In genomic region chr7:23895666-23896096, GRCh38 we compare ENCODE assay signal across 14 cellular contexts.
DNase-seq lines count a peak whose midpoint lies in the region; ATAC-seq, FAIRE-seq and TF ChIP-seq lines count a peak whose summit lies in the region.
"Had no signal": no experiment of that assay in that cellular context is flagged by ENCODE, and none has a peak within 500 bp of the region (broad histone marks: within the 10 kb centered on the region; RNA-seq: fewer than 3 reads in every experiment).

No MANE protein-coding gene starts in this region.

- no peaks in the 10 kb centered on the region for H3K9me3 ChIP-seq in DND-41 (ENCODE audit: insufficient read depth, low read length, severe bottlenecking)
- H3K9me3 ChIP-seq in K562 (replicated peaks; ENCODE audit: control insufficient read depth, insufficient read depth, low read depth, low read length): no peaks in the 10 kb centered on the region
- no peaks in the 10 kb centered on the region for H3K9me3 ChIP-seq in osteoblast (ENCODE audit: low read depth, low read length)
- H3K9me3 ChIP-seq: pancreas had no signal

- DNase-seq in DND-41 (peak; percentile 5), NCI-H226 (peak; percentile 71), K562 (ENCODE audit: extremely low read depth in 1 of 4, low spot score in 3 of 4) (no peak), osteoblast (ENCODE audit: insufficient read length, low spot score, missing footprints) (peak; percentile 43), dedifferentiated amniotic fluid mesenchymal stem cell (ENCODE audit: extremely low spot score) (no peak), C1 segment of cervical spinal cord (lab: John Stamatoyannopoulos, UW) (no peak)
- DNase-seq: activated naive CD4-positive, alpha-beta T cell treated with anti-CD3 and anti-CD28 coated beads, Interleukin-2, amount 10 ng/mL, durations not matched to agents 7 days and 5 days; dermis blood vessel endothelial cell; NCI-H2029 treated with DMSO at 0.1 percent for 48 hours; pancreas; stimulated activated CD4-positive, alpha-beta T cell treated with anti-CD3 and anti-CD28 coated beads, Interleukin-2, amount 100 ng/mL, for 48 hours; T-cell had no signal

- H3K9ac ChIP-seq in DND-41 (ENCODE audit: low read depth, low read length) (no peak overlapping the region), K562 (ENCODE audit: insufficient read depth in 1 of 2, low read depth in 2 of 2, low read length in 2 of 2) (no peak overlapping the region)

- in situ Hi-C loops in K562 (cut with MboI): no loop called here

- FAIRE-seq in K562 (lab: Jason Lieb, UNC): no peak
- FAIRE-seq: HepG2, pancreas had no signal

- TF ChIP-seq EP300 in K562 (IDR thresholded peaks at IDR 0.05; ENCODE audit: low read length): no peak

- TF ChIP-seq RAD21 in K562 (CRISPR knock-in tag; conservative IDR thresholded peaks at IDR 0.05 in 1 of 2, IDR thresholded peaks at IDR 0.05 in 1 of 2): no peak

- BruUV-seq in K562 (replicated peaks; lab: Mats Ljungman, UMichigan): no TSS peak

- no peak overlapping the region for H3K4me3 ChIP-seq in DND-41 (ENCODE audit: low read depth in 1 of 2, low read length in 2 of 2)
- H3K4me3 ChIP-seq in K562: no peak overlapping the region
- no peak overlapping the region for H3K4me3 ChIP-seq in osteoblast (ENCODE audit: insufficient read depth, low read length)
- H3K4me3 ChIP-seq: pancreas had no signal

- intact Hi-C loops in K562 (cut with micrococcal nuclease): no loop called here

- H2AFZ ChIP-seq in DND-41 (ENCODE audit: low read depth, low read length) (no peak overlapping the region), K562 (ENCODE audit: low read depth, low read length) (no peak overlapping the region), osteoblast (ENCODE audit: low read length) (peak overlapping the region; percentile 29)

- H3K27me3 ChIP-seq in DND-41 (ENCODE audit: insufficient read depth, low read length, poor library complexity): peaks cover 18% of the 10 kb centered on the region
- H3K27me3 ChIP-seq in K562 (ENCODE audit: control insufficient read depth in 2 of 2, insufficient read depth in 2 of 2, low read length in 2 of 2): peaks cover 7 to 16% of the 10 kb centered on the region in 2 experiments; a peak in 2 of 5 replicates
- no peaks in the 10 kb centered on the region for H3K27me3 ChIP-seq in osteoblast (ENCODE audit: insufficient read depth, low read length)
- H3K27me3 ChIP-seq: pancreas had no signal

- CTCF ChIA-PET in K562 (lab: Yijun Ruan, JAX; ENCODE audit: low intra/inter-chr PET ratio): no interaction called here

- no peak for TF ChIP-seq POLR2A in K562 (conservative IDR thresholded peaks at IDR 0.05)

- H3K4me1 ChIP-seq in DND-41 (ENCODE audit: insufficient read depth, low read length) (peaks cover 22% of the 10 kb centered on the region), K562 (replicated peaks in 1 of 2; ENCODE audit: control insufficient read depth in 2 of 2, insufficient read depth in 2 of 2, low read length in 2 of 2) (no peaks in the 10 kb centered on the region; a peak in 1 of 5 replicates), osteoblast (ENCODE audit: insufficient read depth, low read length) (peaks cover 27% of the 10 kb centered on the region)
- H3K4me1 ChIP-seq: pancreas had no signal

- H3K79me2 ChIP-seq in DND-41 (ENCODE audit: insufficient read depth, low read length): no peaks in the 10 kb centered on the region
- H3K79me2 ChIP-seq in K562 (ENCODE audit: control insufficient read depth, insufficient read depth, low read length): no peaks in the 10 kb centered on the region
- no peaks in the 10 kb centered on the region for H3K79me2 ChIP-seq in osteoblast (ENCODE audit: insufficient read depth, low read length)

- H3K4me2 ChIP-seq in DND-41 (ENCODE audit: insufficient read depth, low read length): peak overlapping the region; percentile 43; the same call in 1 of the 2 replicates
- H3K4me2 ChIP-seq in K562 (ENCODE audit: insufficient read depth, low read length): no peak overlapping the region
- H3K4me2 ChIP-seq in osteoblast (ENCODE audit: insufficient read depth, low read length): no peak overlapping the region

- no peaks in the 10 kb centered on the region for H3K9me1 ChIP-seq in K562 (ENCODE audit: control insufficient read depth, insufficient read depth, low read length)

- ATAC-seq in DND-41 (ENCODE audit: insufficient read depth, low read depth) (no peak), K562 (no peak), HG02678 (IDR thresholded peaks at IDR 0.05; ENCODE audit: unreplicated experiment) (no peak)
- ATAC-seq: HepG2, pancreas, T-cell had no signal

- POLR2A ChIA-PET in K562 (lab: Yijun Ruan, JAX): no interaction called here

- no peaks in the 10 kb centered on the region for H4K20me1 ChIP-seq in DND-41 (ENCODE audit: insufficient read depth, low read length)
- no peaks in the 10 kb centered on the region for H4K20me1 ChIP-seq in K562 (replicated peaks; ENCODE audit: control insufficient read depth, insufficient read depth, low read length)
- no peaks in the 10 kb centered on the region for H4K20me1 ChIP-seq in osteoblast (ENCODE audit: insufficient read depth, low read length)

- TF ChIP-seq CTCF in DND-41 (IDR thresholded peaks at IDR 0.05; ENCODE audit: borderline replicate concordance, extremely low read depth, low read length, poor library complexity, severe bottlenecking) (no peak), K562 (IDR thresholded peaks at IDR 0.05 in 2 of 3, conservative IDR thresholded peaks at IDR 0.05 in 1 of 3; ENCODE audit: insufficient read depth in 2 of 3, low read depth in 1 of 3, low read length in 3 of 3) (no peak), osteoblast (IDR thresholded peaks at IDR 0.05; ENCODE audit: extremely low read depth, low read depth, low read length) (no peak)

- 0% methylated on average over 6 of the region's 6 CpGs for WGBS in K562 (ENCODE audit: insufficient coverage, low coverage, missing lambda C conversion rate)

- H3K27ac ChIP-seq in DND-41 (ENCODE audit: low read length) (no peak overlapping the region), K562 (ENCODE audit: extremely low read depth, low read depth, low read length) (no peak overlapping the region), osteoblast (ENCODE audit: low read depth, low read length) (peak overlapping the region; percentile 93)
- H3K27ac ChIP-seq: pancreas had no signal

- H3K36me3 ChIP-seq in DND-41 (ENCODE audit: insufficient read depth, low read length): no peaks in the 10 kb centered on the region
- no peaks in the 10 kb centered on the region for H3K36me3 ChIP-seq in K562 (ENCODE audit: control insufficient read depth, insufficient read depth, low read length)
- no peaks in the 10 kb centered on the region for H3K36me3 ChIP-seq in osteoblast (ENCODE audit: insufficient read depth, low read length)
- H3K36me3 ChIP-seq: pancreas had no signal

TF ChIP-seq in K562, 482 proteins besides CTCF, POLR2A, EP300 and RAD21 (continues in another document):
- TF ChIP-seq ZNF583 (CRISPR knock-in tag; IDR thresholded peaks at IDR 0.05) (no peak), ZNF398 (CRISPR knock-in tag; IDR thresholded peaks at IDR 0.05) (no peak), ZNF76 (CRISPR knock-in tag; IDR thresholded peaks at IDR 0.05; ENCODE audit: borderline replicate concordance) (no peak)

Comparison
In these comparisons a context has a peak if more than half of its experiments do, and no peak if none do; other contexts are left out.
1. DNase-seq: peak in DND-41 (single experiment), NCI-H226 (single experiment) and osteoblast (single experiment); none in K562 (0 of 4), dedifferentiated amniotic fluid mesenchymal stem cell (single experiment) and C1 segment of cervical spinal cord (0 of 14).